In the genomic region with DNA sequence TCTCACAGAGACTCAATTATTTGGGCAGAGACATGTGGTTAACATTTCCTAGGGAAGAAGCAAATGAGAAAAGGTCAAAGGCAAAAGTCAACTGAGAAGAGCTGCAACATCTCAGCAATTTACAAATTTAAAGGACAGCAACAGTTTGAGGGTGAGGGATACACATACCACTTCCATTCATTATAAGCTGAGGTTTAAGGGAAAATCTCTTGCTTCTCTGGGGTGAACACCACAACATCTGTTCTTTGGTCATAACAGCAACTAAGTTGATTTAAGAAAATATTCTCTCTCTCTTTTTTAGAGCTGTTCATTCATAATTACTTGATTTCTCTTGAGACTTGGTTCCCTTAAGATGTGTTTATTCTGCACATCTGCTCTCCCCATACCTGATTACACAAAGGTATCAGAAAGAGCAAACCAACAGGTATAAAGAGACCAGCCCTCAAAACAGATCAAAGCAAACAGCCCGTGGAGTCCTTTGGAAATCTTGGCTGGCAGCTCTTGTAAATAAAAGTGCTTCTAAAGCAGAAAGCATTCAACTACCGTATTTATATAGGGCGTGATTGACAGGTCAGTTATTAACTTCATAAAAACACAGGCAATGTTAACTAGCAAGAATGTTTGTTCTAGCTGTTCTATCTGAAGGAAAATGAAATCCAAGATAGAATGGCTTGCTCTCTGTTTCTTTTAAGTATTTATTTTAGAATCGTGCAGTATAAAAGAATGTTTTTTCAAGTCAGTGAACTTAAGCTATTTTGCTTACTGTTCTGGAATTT, we compare ENCODE assay signal across 9 cellular contexts.
A peak's percentile ranks its signal among the peaks of the same experiment; 100 is the strongest.
DNase-seq lines count a peak whose midpoint lies in the region; ATAC-seq and TF ChIP-seq lines count a peak whose summit lies in the region.
"Had no signal": no experiment of that assay in that cellular context is flagged by ENCODE, and none has a peak within 500 bp of the region (broad histone marks: within the 10 kb centered on the region; RNA-seq: fewer than 3 reads in every experiment).

No MANE protein-coding gene starts in this region.

- ATAC-seq in HG02642 (IDR thresholded peaks at IDR 0.05; ENCODE audit: poor library complexity, unreplicated experiment), result no peak

- H2BK15ac ChIP-seq in neuronal stem cell (ENCODE audit: low read length), result no peak overlapping the region

- H3K4me1 ChIP-seq in breast epithelium (peaks cover 6 to 38% of the 10 kb centered on the region in 2 donors), neuronal stem cell (ENCODE audit: control insufficient read depth in 2 of 2, insufficient read depth in 1 of 2, low read depth in 1 of 2, low read length in 2 of 2) (peaks cover 0 to 7% of the 10 kb centered on the region in 2 donors)

- no peak overlapping the region for H3K4me3 ChIP-seq in breast epithelium
- no peak overlapping the region for H3K4me3 ChIP-seq in neuronal stem cell (ENCODE audit: low read length in 2 of 2)

- no peak overlapping the region for H2BK12ac ChIP-seq in neuronal stem cell (ENCODE audit: low read length)

- no peak overlapping the region for H3K23ac ChIP-seq in neuronal stem cell (ENCODE audit: low read depth, low read length, poor library complexity)

- H3K27me3 ChIP-seq in breast epithelium, result no peaks in the 10 kb centered on the region
- H3K27me3 ChIP-seq in neuronal stem cell (ENCODE audit: control insufficient read depth in 3 of 3, insufficient read depth in 3 of 3, low read depth in 1 of 3, low read length in 3 of 3), result no peaks in the 10 kb centered on the region

- H3K36me3 Mint-ChIP-seq in nephron (ENCODE audit: low read depth), result peaks cover 4% of the 10 kb centered on the region

- H3K18ac ChIP-seq in neuronal stem cell (ENCODE audit: low read length), result no peak overlapping the region

- H3K9me3 ChIP-seq in breast epithelium (no peaks in the 10 kb centered on the region), neuronal stem cell (replicated peaks in 1 of 2; ENCODE audit: control insufficient read depth in 2 of 2, insufficient read depth in 1 of 2, low read depth in 1 of 2, low read length in 2 of 2) (no peaks in the 10 kb centered on the region)

- no peak overlapping the region for H3K4ac ChIP-seq in neuronal stem cell (ENCODE audit: low read length)

- no peaks in the 10 kb centered on the region for H3K79me1 ChIP-seq in neuronal stem cell (ENCODE audit: low read depth, low read length)

- no peak overlapping the region for H3K9ac ChIP-seq in neuronal stem cell (ENCODE audit: low read depth, low read length, poor library complexity)

- TF ChIP-seq POLR2A in breast epithelium (IDR thresholded peaks at IDR 0.05), result no peak

- H2AFZ ChIP-seq in neuronal stem cell (ENCODE audit: low read length), result no peak overlapping the region

- no peak overlapping the region for H3K14ac ChIP-seq in neuronal stem cell (ENCODE audit: low read length)

- no peak overlapping the region for H2AK5ac ChIP-seq in neuronal stem cell (ENCODE audit: low read depth, low read length)

- no peak overlapping the region for H4K8ac ChIP-seq in neuronal stem cell (ENCODE audit: low read depth, low read length)

- peak; percentile 85 for DNase-seq in DMS153 treated with DMSO at 0.1 percent for 48 hours (lab: John Stamatoyannopoulos, UW; ENCODE audit: unreplicated experiment)
- peak; percentile 68 to 69 for DNase-seq in NCI-H1930 (lab: John Stamatoyannopoulos, UW)
- no peak for DNase-seq in breast epithelium (ENCODE audit: low spot score in 2 of 2)
- DNase-seq in neuronal stem cell (ENCODE audit: low spot score), result no peak
- no peak for DNase-seq in KG1 (lab: John Stamatoyannopoulos, UW)
- no peak for DNase-seq in activated CD4-positive, alpha-beta T cell treated with anti-CD3 and anti-CD28 coated beads, Interleukin-2, amount 50 U/mL, for 4 hours
- DNase-seq: CD4-positive, alpha-beta memory T cell had no signal

- H3K27ac ChIP-seq in breast epithelium, result peak overlapping the region; percentile 66 to 75
- no peak overlapping the region for H3K27ac ChIP-seq in neuronal stem cell (replicated peaks; ENCODE audit: low read length)

- H3K4me1 Mint-ChIP-seq in nephron, result peaks cover 61% of the 10 kb centered on the region

- intact Hi-C loops in breast epithelium (cut with DNase I; ENCODE audit: low total_unique reads), result no loop called here

- H3K36me3 ChIP-seq in breast epithelium (no peaks in the 10 kb centered on the region), neuronal stem cell (replicated peaks in 1 of 2; ENCODE audit: control insufficient read depth in 2 of 2, insufficient read depth in 2 of 2, low read length in 2 of 2) (peaks cover 0 to 2% of the 10 kb centered on the region in 2 donors)

- H3K9me3 Mint-ChIP-seq in nephron, result no peaks in the 10 kb centered on the region

- peak overlapping the region in 2 of 3 experiments; percentile 11 to 29 for H3K4me3 Mint-ChIP-seq in nephron
- H3K4me3 Mint-ChIP-seq: CD4-positive, alpha-beta memory T cell had no signal

- TF ChIP-seq CTCF in breast epithelium (IDR thresholded peaks at IDR 0.05) (no peak), nephron (IDR thresholded peaks at IDR 0.05; ENCODE audit: unreplicated experiment in 3 of 3) (no peak)

- no peak overlapping the region for H4K91ac ChIP-seq in neuronal stem cell (ENCODE audit: low read depth, low read length, poor library complexity)

- no CpG with 5 or more reads among the region's 4 CpGs for WGBS in neuronal stem cell (ENCODE audit: extremely low coverage in 2 of 2, insufficient read length in 2 of 2, insufficient replicate concordance in 1 of 2), 2 donors

- H2BK120ac ChIP-seq in neuronal stem cell (ENCODE audit: low read depth, low read length), result no peak overlapping the region

- H2BK5ac ChIP-seq in neuronal stem cell (ENCODE audit: low read length), result no peak overlapping the region

- H3K27ac Mint-ChIP-seq in nephron, result peak overlapping the region; percentile 89 to 95 (median 94)
- H3K27ac Mint-ChIP-seq: CD4-positive, alpha-beta memory T cell had no signal

- H3K27me3 Mint-ChIP-seq in nephron (ENCODE audit: low read depth), result no peaks in the 10 kb centered on the region
- H3K27me3 Mint-ChIP-seq: CD4-positive, alpha-beta memory T cell had no signal

- H3K4me2 ChIP-seq in neuronal stem cell (ENCODE audit: insufficient read depth, low read length, poor library complexity, severe bottlenecking), result no peak overlapping the region

Comparison
In these comparisons a context has a peak if more than half of its experiments do, and no peak if none do; other contexts are left out.
1. DNase-seq: peak in DMS153 treated with DMSO at 0.1 percent for 48 hours (single experiment) and NCI-H1930 (2 of 2); none in breast epithelium (0 of 2), neuronal stem cell (single experiment), KG1 (single experiment) and activated CD4-positive, alpha-beta T cell treated with anti-CD3 and anti-CD28 coated beads, Interleukin-2, amount 50 U/mL, for 4 hours (0 of 2).